ENCODE assay signal across 8 cellular contexts in the genomic region with DNA sequence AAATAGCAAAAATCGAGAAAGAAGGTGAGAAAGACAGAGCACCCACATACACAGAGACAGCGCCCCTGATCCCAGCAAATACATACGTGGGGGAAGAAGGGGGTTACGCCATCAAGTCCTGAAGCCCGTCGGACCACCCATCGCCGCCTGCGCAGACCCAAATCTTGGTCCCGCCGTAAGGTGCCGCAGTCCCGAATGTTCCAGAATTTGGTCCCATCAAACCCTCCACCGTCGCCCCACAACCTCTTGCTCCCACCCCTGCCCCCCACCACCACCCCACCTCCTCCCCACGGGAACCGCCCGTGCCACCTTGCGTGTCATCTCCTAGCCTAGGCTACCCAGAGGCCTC.
DNase-seq lines count a peak whose midpoint lies in the region; ATAC-seq lines count a peak whose summit lies in the region.

No MANE protein-coding gene starts in this region.

- peak overlapping the region; percentile 96 for H3K27ac ChIP-seq in duodenal mucosa (ENCODE audit: low read depth, low read length)

- H3K9me3 ChIP-seq in duodenal mucosa (ENCODE audit: control insufficient read depth in 1 of 2, low read length in 2 of 2) = no peaks in the 10 kb centered on the region

- no peaks in the 10 kb centered on the region for H3K27me3 Mint-ChIP-seq in stimulated activated naive CD8-positive, alpha-beta T cell treated with anti-CD3 and anti-CD28 coated beads, Interleukin-15, Interleukin-2, amounts not matched to agents 100 ng/mL and 50 ng/mL, for 24 hours
- H3K27me3 Mint-ChIP-seq in naive B cell = peaks cover 0 to 6% (median 5%) of the 10 kb centered on the region in 3 donors

- peak overlapping the region; percentile 85 to 93 for H3K4me3 ChIP-seq in duodenal mucosa (ENCODE audit: low read depth in 1 of 2, low read length in 2 of 2)

- ATAC-seq in stimulated activated naive CD8-positive, alpha-beta T cell treated with anti-CD3 and anti-CD28 coated beads, Interleukin-15, Interleukin-2, amounts not matched to agents 100 U/mL and 50 U/mL, for 24 hours = no peak
- no peak for ATAC-seq in naive B cell (ENCODE audit: low read depth in 2 of 2)
- no peak for ATAC-seq in HG03565 (IDR thresholded peaks at IDR 0.05; ENCODE audit: unreplicated experiment)
- ATAC-seq in GM21737 (IDR thresholded peaks at IDR 0.05; ENCODE audit: unreplicated experiment) = no peak

- H3K4me3 Mint-ChIP-seq in stimulated activated naive CD8-positive, alpha-beta T cell treated with anti-CD3 and anti-CD28 coated beads, Interleukin-15, Interleukin-2, amounts not matched to agents 100 ng/mL and 50 ng/mL, for 24 hours = peak overlapping the region; percentile 84
- H3K4me3 Mint-ChIP-seq in naive B cell = peak overlapping the region; percentile 94 to 99 (median 97)

- peaks cover 9 to 20% of the 10 kb centered on the region in 2 donors for H3K36me3 ChIP-seq in duodenal mucosa (ENCODE audit: control insufficient read depth in 1 of 2, insufficient read depth in 2 of 2, low read length in 2 of 2)

- H3K4me1 Mint-ChIP-seq in stimulated activated naive CD8-positive, alpha-beta T cell treated with anti-CD3 and anti-CD28 coated beads, Interleukin-15, Interleukin-2, amounts not matched to agents 100 ng/mL and 50 ng/mL, for 24 hours (ENCODE audit: low read depth) = peaks cover 88% of the 10 kb centered on the region
- peaks cover 67 to 94% (median 88%) of the 10 kb centered on the region in 3 donors for H3K4me1 Mint-ChIP-seq in naive B cell

- peaks cover 24% of the 10 kb centered on the region for H3K36me3 Mint-ChIP-seq in stimulated activated naive CD8-positive, alpha-beta T cell treated with anti-CD3 and anti-CD28 coated beads, Interleukin-15, Interleukin-2, amounts not matched to agents 100 ng/mL and 50 ng/mL, for 24 hours (ENCODE audit: low read depth)
- H3K36me3 Mint-ChIP-seq in naive B cell = peaks cover 22 to 34% of the 10 kb centered on the region in 2 donors

- peak overlapping the region; percentile 95 to 99 for H3K9ac ChIP-seq in duodenal mucosa (ENCODE audit: low read depth in 1 of 2, low read length in 2 of 2)

- no peak for DNase-seq in stimulated activated naive CD8-positive, alpha-beta T cell treated with anti-CD3 and anti-CD28 coated beads, Interleukin-15, Interleukin-2, amounts not matched to agents 100 U/mL and 50 U/mL, for 24 hours
- DNase-seq in naive B cell (no peak), NCI-H2227 treated with DMSO at 0.1 percent for 48 hours (lab: John Stamatoyannopoulos, UW) (no peak), pons (ENCODE audit: low spot score) (no peak)

- H3K27me3 ChIP-seq in duodenal mucosa (ENCODE audit: control insufficient read depth in 1 of 2, insufficient read depth in 2 of 2, low read length in 2 of 2) = no peaks in the 10 kb centered on the region

- peak overlapping the region; percentile 95 for H3K27ac Mint-ChIP-seq in stimulated activated naive CD8-positive, alpha-beta T cell treated with anti-CD3 and anti-CD28 coated beads, Interleukin-15, Interleukin-2, amounts not matched to agents 100 ng/mL and 50 ng/mL, for 24 hours
- peak overlapping the region; percentile 98 to 100 (median 100) for H3K27ac Mint-ChIP-seq in naive B cell

- H3K9me3 Mint-ChIP-seq in stimulated activated naive CD8-positive, alpha-beta T cell treated with anti-CD3 and anti-CD28 coated beads, Interleukin-15, Interleukin-2, amounts not matched to agents 100 ng/mL and 50 ng/mL, for 24 hours = no peaks in the 10 kb centered on the region
- H3K9me3 Mint-ChIP-seq in naive B cell = peaks cover 0 to 5% (median 2%) of the 10 kb centered on the region in 7 donors

- H3K4me1 ChIP-seq in duodenal mucosa (ENCODE audit: control insufficient read depth in 1 of 2, insufficient read depth in 2 of 2, low read length in 2 of 2) = peaks cover 59 to 66% of the 10 kb centered on the region in 2 donors
